ENCODE assay signal across 8 cellular contexts in the genomic region with DNA sequence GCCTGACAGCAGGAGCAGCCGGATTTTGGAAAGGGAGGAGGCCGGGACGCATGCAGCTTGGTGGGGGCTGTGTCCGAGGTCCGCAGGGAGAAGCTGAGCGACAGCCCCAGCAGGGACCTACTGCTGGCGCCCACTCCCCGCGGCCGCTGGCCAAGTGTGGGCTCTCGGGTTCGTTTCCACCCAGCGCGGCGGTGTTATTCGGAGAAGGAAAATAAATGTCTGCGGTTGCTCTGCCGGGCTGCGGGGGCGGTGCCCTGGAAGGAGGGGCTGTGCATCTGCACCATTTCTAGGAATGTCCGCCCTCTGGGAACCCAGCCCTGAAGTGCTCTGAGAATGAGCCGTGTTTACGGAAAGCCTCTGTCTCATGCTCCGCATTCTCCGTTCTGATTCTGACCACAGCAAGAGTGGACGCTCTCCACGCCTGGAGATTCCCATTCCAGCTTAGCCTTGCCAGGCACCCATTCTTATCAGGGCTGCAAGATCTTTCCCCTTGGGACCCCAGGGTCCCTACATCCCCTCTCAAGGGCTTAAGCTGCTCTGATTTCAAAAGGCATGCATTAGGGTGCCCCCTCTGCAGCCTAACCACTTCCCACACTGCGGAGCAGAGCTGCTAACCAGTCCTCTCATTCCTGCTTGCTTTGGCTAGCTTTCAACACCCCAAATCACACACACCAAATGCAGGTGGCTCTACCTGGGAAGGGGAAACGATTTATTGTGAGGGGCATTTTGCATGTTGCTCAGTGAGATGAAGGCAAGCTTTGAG.
DNase-seq lines count a peak whose midpoint lies in the region; ATAC-seq and TF ChIP-seq lines count a peak whose summit lies in the region.

No MANE protein-coding gene starts in this region.

- H3K27ac Mint-ChIP-seq in nephron: peak overlapping the region; percentile 57 to 93 (median 75)

- TF ChIP-seq CTCF in fibroblast of pulmonary artery (IDR thresholded peaks at IDR 0.05; ENCODE audit: low read length, missing control alignments) (no peak), nephron (IDR thresholded peaks at IDR 0.05; ENCODE audit: unreplicated experiment in 3 of 3) (peak in 1 of 3 experiments; percentile 14)

- no peaks in the 10 kb centered on the region for H3K9me3 Mint-ChIP-seq in nephron

- ATAC-seq in HG02642 (IDR thresholded peaks at IDR 0.05; ENCODE audit: poor library complexity, unreplicated experiment) (no peak), HG02884 (IDR thresholded peaks at IDR 0.05; ENCODE audit: unreplicated experiment) (no peak), GM18867 (IDR thresholded peaks at IDR 0.05; ENCODE audit: unreplicated experiment) (no peak)

- peak overlapping the region; percentile 56 for H3K4me3 ChIP-seq in fibroblast of pulmonary artery (replicated peaks; ENCODE audit: low read depth, low read length)

- H3K4me3 Mint-ChIP-seq in nephron: peak overlapping the region; percentile 77 to 85 (median 82)

- peaks cover 23% of the 10 kb centered on the region for H3K4me1 Mint-ChIP-seq in nephron

- H3K36me3 Mint-ChIP-seq in nephron (ENCODE audit: low read depth): no peaks in the 10 kb centered on the region

- DNase-seq in EH (ENCODE audit: low read depth) (peak; percentile 88), SK-MEL-5 (ENCODE audit: low read depth, low spot score) (peak; percentile 77), fibroblast of pulmonary artery (ENCODE audit: low read depth) (peak; percentile 91), GDM1 (lab: John Stamatoyannopoulos, UW) (no peak)

- peaks cover 14% of the 10 kb centered on the region for H3K27me3 Mint-ChIP-seq in nephron (ENCODE audit: low read depth)

- in situ Hi-C loops in SK-MEL-5 (cut with HindIII; ENCODE audit: low pct_unique_long_range_greater_than_20kb, low sequenced_read_pairs): no loop called here
